Comparison of ENCODE assay signal across 7 cellular contexts in genomic region chr17:16353702-16354174, GRCh38. TPM values are rescaled to one million over a fixed set of nuclear protein-coding genes. Genes with fewer than 3 reads are reported as not detected.
DNase-seq lines count a peak whose midpoint lies in the region; ATAC-seq and TF ChIP-seq lines count a peak whose summit lies in the region.

No MANE protein-coding gene starts in this region.

- peaks cover 0 to 15% (median 0%) of the 10 kb centered on the region in 7 donors for H3K27me3 ChIP-seq in spleen (replicated peaks in 1 of 7)

- no peak for TF ChIP-seq CTCF in HEK293 (tag by site-specific recombination; IDR thresholded peaks at IDR 0.05)
- TF ChIP-seq CTCF in spleen (IDR thresholded peaks at IDR 0.05 in 8 of 11, conservative IDR thresholded peaks at IDR 0.05 in 3 of 11), result no peak

- H3K9me3 Mint-ChIP-seq in activated CD4-positive, alpha-beta memory T cell treated with anti-CD3 and anti-CD28 coated beads, Interleukin-2, amount 10 ng/mL, durations not matched to agents 7 days and 5 days, result no peaks in the 10 kb centered on the region

- H3K9me3 ChIP-seq in HEK293 (ENCODE audit: control insufficient read depth, insufficient read depth, low read depth, low read length), result no peaks in the 10 kb centered on the region
- H3K9me3 ChIP-seq in spleen, result no peaks in the 10 kb centered on the region

- H3K36me3 ChIP-seq in HEK293 (ENCODE audit: control insufficient read depth in 2 of 2, insufficient read depth in 1 of 2, low read length in 2 of 2), result peaks cover 8 to 13% of the 10 kb centered on the region in 2 experiments; a peak in 2 of 3 replicates
- H3K36me3 ChIP-seq in spleen, result peaks cover 0 to 9% (median 5%) of the 10 kb centered on the region in 6 donors

- H3K4me3 Mint-ChIP-seq in activated CD4-positive, alpha-beta memory T cell treated with anti-CD3 and anti-CD28 coated beads, Interleukin-2, amount 10 ng/mL, durations not matched to agents 7 days and 5 days, result peak overlapping the region; percentile 70

- peaks cover 19% of the 10 kb centered on the region for H3K4me1 Mint-ChIP-seq in activated CD4-positive, alpha-beta memory T cell treated with anti-CD3 and anti-CD28 coated beads, Interleukin-2, amount 10 ng/mL, durations not matched to agents 7 days and 5 days

- H3K36me3 Mint-ChIP-seq in activated CD4-positive, alpha-beta memory T cell treated with anti-CD3 and anti-CD28 coated beads, Interleukin-2, amount 10 ng/mL, durations not matched to agents 7 days and 5 days (ENCODE audit: low read depth), result peaks cover 13% of the 10 kb centered on the region

- WGBS in spleen, 5 donors, result 46 to 61% (median 47%) methylated on average over 20 to 25 of the region's 25 CpGs

- TF ChIP-seq POLR2A in spleen (IDR thresholded peaks at IDR 0.05), result no peak

- CTCF ChIA-PET in HEK293 (lab: Yijun Ruan, JAX), result interaction anchor here (0.6 to 7.9 kb wide), 7 partner anchors 8 to 807 kb away, joined by 3 to 89 read pairs (median 4); no protein-coding TSS in a partner anchor
- CTCF ChIA-PET in activated CD4-positive, alpha-beta memory T cell treated with anti-CD3 and anti-CD28 coated beads, Interleukin-2, amount 10 ng/mL, durations not matched to agents 7 days and 5 days (lab: Charles Lee), result interaction anchor here (1.0 to 3.7 kb wide), 3 partner anchors 11 to 203 kb away, joined by 3 to 55 read pairs (median 3); no protein-coding TSS in a partner anchor

- intact Hi-C loops in spleen (cut with DNase I; ENCODE audit: low total_unique reads), result loop anchor here (10.0 kb wide), 1 partner anchor 241 kb away; no protein-coding TSS in a partner anchor

- H3K27me3 Mint-ChIP-seq in activated CD4-positive, alpha-beta memory T cell treated with anti-CD3 and anti-CD28 coated beads, Interleukin-2, amount 10 ng/mL, durations not matched to agents 7 days and 5 days, result peaks cover 28% of the 10 kb centered on the region

- H3K4me1 ChIP-seq in HEK293 (ENCODE audit: control insufficient read depth, insufficient read depth, low read length) (peaks cover 3% of the 10 kb centered on the region; the same call in 1 of the 2 replicates), spleen (peaks cover 0 to 26% (median 17%) of the 10 kb centered on the region in 6 donors)

- ATAC-seq in left lobe of liver, result no peak

- no peak for DNase-seq in activated CD4-positive, alpha-beta memory T cell treated with anti-CD3 and anti-CD28 coated beads, Interleukin-2, amount 10 ng/mL, durations not matched to agents 7 days and 5 days
- no peak for DNase-seq in spleen
- DNase-seq in SW480 (ENCODE audit: low spot score), result no peak
- no peak for DNase-seq in pons (ENCODE audit: low spot score)
- DNase-seq in left lobe of liver (ENCODE audit: low spot score), result no peak

- H3K27ac Mint-ChIP-seq in activated CD4-positive, alpha-beta memory T cell treated with anti-CD3 and anti-CD28 coated beads, Interleukin-2, amount 10 ng/mL, durations not matched to agents 7 days and 5 days, result no peak overlapping the region

- H3K4me3 ChIP-seq in HEK293 (ENCODE audit: low read depth, low read length), result peak overlapping the region; percentile 77
- H3K4me3 ChIP-seq in iPS-11a (ENCODE audit: low read depth, low read length), result peak overlapping the region; percentile 13
- peak overlapping the region in 7 of 8 donors; percentile 42 to 76 (median 67) for H3K4me3 ChIP-seq in spleen

- POLR2A ChIA-PET in HEK293 (lab: Yijun Ruan, JAX), result interaction anchor here (0.6 to 5.3 kb wide), 7 partner anchors 9 to 1996 kb away, joined by 3 to 44 read pairs (median 4); partner anchors contain the start of gene UBB
- POLR2A ChIA-PET in activated CD4-positive, alpha-beta memory T cell treated with anti-CD3 and anti-CD28 coated beads, Interleukin-2, amount 10 ng/mL, durations not matched to agents 7 days and 5 days (lab: Charles Lee), result interaction anchor here (0.9 to 3.0 kb wide), 6 partner anchors 10 to 182 kb away, joined by 4 to 21 read pairs (median 6); partner anchors contain the start of genes NCOR1 and UBB

- H3K27ac ChIP-seq in HEK293 (ENCODE audit: extremely low read depth, low read depth, low read length) (peak overlapping the region; percentile 97), spleen (peak overlapping the region in 3 of 8 donors; percentile 36 to 70 (median 50))

TF ChIP-seq in HEK293, 187 proteins besides CTCF, POLR2A, EP300 and RAD21 (continues in another document):
- TF ChIP-seq SCRT2 (tag by site-specific recombination; IDR thresholded peaks at IDR 0.05), result no peak
- peak; percentile 50 for TF ChIP-seq ZEB2 (tag by site-specific recombination; IDR thresholded peaks at IDR 0.05)
- no peak for TF ChIP-seq SP3 (tag by site-specific recombination; IDR thresholded peaks at IDR 0.05)
- TF ChIP-seq ZNF350 (tag by site-specific recombination; IDR thresholded peaks at IDR 0.05), result no peak
- TF ChIP-seq, protein P1, sequence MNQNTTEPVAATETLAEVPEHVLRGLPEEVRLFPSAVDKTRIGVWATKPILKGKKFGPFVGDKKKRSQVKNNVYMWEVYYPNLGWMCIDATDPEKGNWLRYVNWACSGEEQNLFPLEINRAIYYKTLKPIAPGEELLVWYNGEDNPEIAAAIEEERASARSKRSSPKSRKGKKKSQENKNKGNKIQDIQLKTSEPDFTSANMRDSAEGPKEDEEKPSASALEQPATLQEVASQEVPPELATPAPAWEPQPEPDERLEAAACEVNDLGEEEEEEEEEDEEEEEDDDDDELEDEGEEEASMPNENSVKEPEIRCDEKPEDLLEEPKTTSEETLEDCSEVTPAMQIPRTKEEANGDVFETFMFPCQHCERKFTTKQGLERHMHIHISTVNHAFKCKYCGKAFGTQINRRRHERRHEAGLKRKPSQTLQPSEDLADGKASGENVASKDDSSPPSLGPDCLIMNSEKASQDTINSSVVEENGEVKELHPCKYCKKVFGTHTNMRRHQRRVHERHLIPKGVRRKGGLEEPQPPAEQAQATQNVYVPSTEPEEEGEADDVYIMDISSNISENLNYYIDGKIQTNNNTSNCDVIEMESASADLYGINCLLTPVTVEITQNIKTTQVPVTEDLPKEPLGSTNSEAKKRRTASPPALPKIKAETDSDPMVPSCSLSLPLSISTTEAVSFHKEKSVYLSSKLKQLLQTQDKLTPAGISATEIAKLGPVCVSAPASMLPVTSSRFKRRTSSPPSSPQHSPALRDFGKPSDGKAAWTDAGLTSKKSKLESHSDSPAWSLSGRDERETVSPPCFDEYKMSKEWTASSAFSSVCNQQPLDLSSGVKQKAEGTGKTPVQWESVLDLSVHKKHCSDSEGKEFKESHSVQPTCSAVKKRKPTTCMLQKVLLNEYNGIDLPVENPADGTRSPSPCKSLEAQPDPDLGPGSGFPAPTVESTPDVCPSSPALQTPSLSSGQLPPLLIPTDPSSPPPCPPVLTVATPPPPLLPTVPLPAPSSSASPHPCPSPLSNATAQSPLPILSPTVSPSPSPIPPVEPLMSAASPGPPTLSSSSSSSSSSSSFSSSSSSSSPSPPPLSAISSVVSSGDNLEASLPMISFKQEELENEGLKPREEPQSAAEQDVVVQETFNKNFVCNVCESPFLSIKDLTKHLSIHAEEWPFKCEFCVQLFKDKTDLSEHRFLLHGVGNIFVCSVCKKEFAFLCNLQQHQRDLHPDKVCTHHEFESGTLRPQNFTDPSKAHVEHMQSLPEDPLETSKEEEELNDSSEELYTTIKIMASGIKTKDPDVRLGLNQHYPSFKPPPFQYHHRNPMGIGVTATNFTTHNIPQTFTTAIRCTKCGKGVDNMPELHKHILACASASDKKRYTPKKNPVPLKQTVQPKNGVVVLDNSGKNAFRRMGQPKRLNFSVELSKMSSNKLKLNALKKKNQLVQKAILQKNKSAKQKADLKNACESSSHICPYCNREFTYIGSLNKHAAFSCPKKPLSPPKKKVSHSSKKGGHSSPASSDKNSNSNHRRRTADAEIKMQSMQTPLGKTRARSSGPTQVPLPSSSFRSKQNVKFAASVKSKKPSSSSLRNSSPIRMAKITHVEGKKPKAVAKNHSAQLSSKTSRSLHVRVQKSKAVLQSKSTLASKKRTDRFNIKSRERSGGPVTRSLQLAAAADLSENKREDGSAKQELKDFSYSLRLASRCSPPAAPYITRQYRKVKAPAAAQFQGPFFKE (tag by site-specific recombination; IDR thresholded peaks at IDR 0.05; ENCODE audit: borderline replicate concordance), result no peak
- TF ChIP-seq ZSCAN30 (tag by site-specific recombination; IDR thresholded peaks at IDR 0.05), result 0 out of 2 replicates have a peak, but pooled peaks have one; percentile 9
- TF ChIP-seq ZBTB8A (tag by site-specific recombination; IDR thresholded peaks at IDR 0.05), result peak; percentile 95
- peak; percentile 44; the same call in 1 of the 2 replicates for TF ChIP-seq ZBTB17 (tag by site-specific recombination; IDR thresholded peaks at IDR 0.05)
- 0 out of 2 replicates have a peak, but pooled peaks have one; percentile 51 for TF ChIP-seq SP7 (tag by site-specific recombination; IDR thresholded peaks at IDR 0.05)
- no peak for TF ChIP-seq ZSCAN23 (tag by site-specific recombination; IDR thresholded peaks at IDR 0.05)
- no peak for TF ChIP-seq ZNF610 (tag by site-specific recombination; IDR thresholded peaks at IDR 0.05; ENCODE audit: borderline replicate concordance)
- TF ChIP-seq, protein P2, sequence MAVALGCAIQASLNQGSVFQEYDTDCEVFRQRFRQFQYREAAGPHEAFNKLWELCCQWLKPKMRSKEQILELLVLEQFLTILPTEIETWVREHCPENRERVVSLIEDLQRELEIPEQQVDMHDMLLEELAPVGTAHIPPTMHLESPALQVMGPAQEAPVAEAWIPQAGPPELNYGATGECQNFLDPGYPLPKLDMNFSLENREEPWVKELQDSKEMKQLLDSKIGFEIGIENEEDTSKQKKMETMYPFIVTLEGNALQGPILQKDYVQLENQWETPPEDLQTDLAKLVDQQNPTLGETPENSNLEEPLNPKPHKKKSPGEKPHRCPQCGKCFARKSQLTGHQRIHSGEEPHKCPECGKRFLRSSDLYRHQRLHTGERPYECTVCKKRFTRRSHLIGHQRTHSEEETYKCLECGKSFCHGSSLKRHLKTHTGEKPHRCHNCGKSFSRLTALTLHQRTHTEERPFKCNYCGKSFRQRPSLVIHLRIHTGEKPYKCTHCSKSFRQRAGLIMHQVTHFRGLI (tag by site-specific recombination; IDR thresholded peaks at IDR 0.05), result peak; percentile 51; the same call in 1 of the 2 replicates
- no peak for TF ChIP-seq ZNF596 (tag by site-specific recombination; IDR thresholded peaks at IDR 0.05)
- no peak for TF ChIP-seq ZNF571 (tag by site-specific recombination; IDR thresholded peaks at IDR 0.05)

RNA-seq across cellular contexts. Expression of gene CENPV, which starts 0.5 kb away (rescaled TPM):
- 10 to 100 TPM in 1 of 2 experiments, 1 to 10 TPM in 1; 9.4 to 12.3 TPM for total RNA-seq in activated CD4-positive, alpha-beta memory T cell treated with anti-CD3 and anti-CD28 coated beads, Interleukin-2, amount 10 ng/mL, durations not matched to agents 7 days and 5 days
- 10 to 100 TPM in 2 of 7 donors, 1 to 10 TPM in 5; 5.1 to 15.2 (median 9.5) TPM for total RNA-seq in spleen
- 10 to 100 TPM; 18.7 to 24.5 (median 19.5) TPM for polyA plus RNA-seq in spleen
- total RNA-seq in left lobe of liver, result 22.8 TPM

RNA-seq across cellular contexts. Expression of gene UBB, which starts 27.2 kb away (rescaled TPM):
- total RNA-seq in activated CD4-positive, alpha-beta memory T cell treated with anti-CD3 and anti-CD28 coated beads, Interleukin-2, amount 10 ng/mL, durations not matched to agents 7 days and 5 days, result 1,000 to 10,000 TPM; 1,185 TPM
- 1,000 to 10,000 TPM in 5 of 7 donors, 100 to 1,000 TPM in 2; 822 to 1,795 (median 1,121) TPM for total RNA-seq in spleen
- polyA plus RNA-seq in spleen, result 100 to 1,000 TPM; 697 to 951 (median 938) TPM
- 1,692 TPM for total RNA-seq in left lobe of liver

Comparison
In these comparisons a context has a peak if more than half of its experiments do, and no peak if none do; other contexts are left out.
1. H3K4me3 ChIP-seq: peak in every context shown above with its lines; median percentile 77 in HEK293; 67 in spleen; 13 in iPS-11a.